Comparison of ENCODE assay signal across 9 cellular contexts in the genomic region with DNA sequence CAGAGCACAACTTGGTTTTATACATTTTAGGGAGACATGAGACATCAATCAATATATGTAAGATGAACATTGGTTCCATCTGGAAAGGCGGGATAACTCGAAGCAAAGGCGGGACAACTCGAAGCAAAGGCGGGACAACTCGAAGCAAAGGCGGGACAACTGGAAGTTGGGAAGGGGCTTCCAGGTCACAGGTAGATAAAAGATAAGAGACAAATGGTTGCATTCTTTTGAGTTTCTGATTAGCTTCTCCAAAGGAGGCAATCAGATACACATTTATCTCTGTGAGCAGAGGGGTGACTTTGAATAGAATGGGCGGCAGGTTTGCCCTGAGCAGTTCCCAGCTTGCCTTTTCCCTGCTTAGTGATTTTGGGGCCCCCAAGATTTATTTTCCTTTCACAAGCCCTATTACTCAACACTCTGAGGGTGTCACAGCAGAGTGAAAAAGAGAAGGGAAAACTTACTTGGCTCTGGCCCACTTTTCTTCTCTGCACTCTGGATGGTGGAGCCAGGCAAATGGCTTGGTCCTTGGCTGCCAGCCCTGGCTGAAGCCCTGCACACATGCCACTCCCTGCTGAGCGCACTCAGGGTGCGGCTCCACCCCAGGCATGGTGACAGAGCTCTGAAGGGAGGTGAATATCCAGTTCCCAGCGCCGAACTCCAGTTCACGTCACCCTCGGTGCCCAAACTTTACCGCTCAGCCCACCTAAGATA. TPM values are rescaled to one million over a fixed set of nuclear protein-coding genes. Genes with fewer than 3 reads are reported as not detected.
DNase-seq lines count a peak whose midpoint lies in the region; ATAC-seq and TF ChIP-seq lines count a peak whose summit lies in the region.
"Had no signal": no experiment of that assay in that cellular context is flagged by ENCODE, and none has a peak within 500 bp of the region (broad histone marks: within the 10 kb centered on the region; RNA-seq: fewer than 3 reads in every experiment).

No MANE protein-coding gene starts in this region.

- no peak overlapping the region for H3K27ac ChIP-seq in thoracic aorta

- no TSS peak for BruUV-seq in MCF 10A (replicated peaks; lab: Mats Ljungman, UMichigan)

- CTCF ChIA-PET in MCF 10A (lab: Yijun Ruan, JAX) = interaction anchor here (0.6 to 0.9 kb wide), 3 partner anchors 39 to 278 kb away, joined by 3 to 4 read pairs (median 3); no protein-coding TSS in a partner anchor

- H3K9me3 ChIP-seq in thoracic aorta = no peaks in the 10 kb centered on the region

- H3K4me1 ChIP-seq in thoracic aorta (ENCODE audit: control insufficient read depth in 1 of 2, low read depth in 2 of 2) = peaks cover 4 to 15% of the 10 kb centered on the region in 2 donors

- peak overlapping the region; percentile 40 for H3K4me3 ChIP-seq in thoracic aorta

- H3K4me1 Mint-ChIP-seq in MCF 10A (ENCODE audit: insufficient read depth, unreplicated experiment) = peaks cover 60% of the 10 kb centered on the region

- H3K27me3 ChIP-seq in thoracic aorta (replicated peaks; ENCODE audit: insufficient read depth) = no peaks in the 10 kb centered on the region

- H3K36me3 Mint-ChIP-seq in MCF 10A (ENCODE audit: insufficient read depth, unreplicated experiment) = peaks cover 5% of the 10 kb centered on the region

- no peaks in the 10 kb centered on the region for H3K27me3 Mint-ChIP-seq in MCF 10A (ENCODE audit: insufficient read depth, unreplicated experiment)

- H3K36me3 ChIP-seq in thoracic aorta = no peaks in the 10 kb centered on the region

- peak overlapping the region; percentile 92 for H3K27ac Mint-ChIP-seq in MCF 10A (ENCODE audit: low read depth, unreplicated experiment)

- DNase-seq in LoVo (ENCODE audit: low spot score) (peak; percentile 69), MCF 10A (ENCODE audit: unreplicated experiment) (peak; percentile 95), left lobe of liver (ENCODE audit: low spot score) (peak; percentile 92), thoracic aorta (ENCODE audit: low spot score) (peak; percentile 4), GM19238 (ENCODE audit: insufficient read length, low spot score) (no peak), DMS53 (lab: John Stamatoyannopoulos, UW) (no peak), T1000 (lab: John Stamatoyannopoulos, UW) (no peak)
- DNase-seq: activated effector memory CD4-positive, alpha-beta T cell treated with Interleukin-2 at 50 U/mL for 16 hours had no signal

- H3K9me3 Mint-ChIP-seq in MCF 10A (ENCODE audit: unreplicated experiment) = no peaks in the 10 kb centered on the region

- intact Hi-C loops in MCF 10A (cut with micrococcal nuclease) = no loop called here

- POLR2A ChIA-PET in MCF 10A (lab: Yijun Ruan, JAX) = interaction anchor here (0.7 to 2.1 kb wide), 6 partner anchors 29 to 220 kb away, joined by 3 to 13 read pairs (median 4); a partner anchor contains a TSS

- H3K4me3 Mint-ChIP-seq in MCF 10A (ENCODE audit: unreplicated experiment) = peak overlapping the region; percentile 67

- peak; percentile 100 for ATAC-seq in left lobe of liver
- no peak for ATAC-seq in thoracic aorta (ENCODE audit: insufficient number of reproducible peaks, low FRiP score, low read depth)
- ATAC-seq in GM21717 (IDR thresholded peaks at IDR 0.05; ENCODE audit: unreplicated experiment) = no peak

- TF ChIP-seq CTCF in MCF 10A (IDR thresholded peaks at IDR 0.05; ENCODE audit: unreplicated experiment) = no peak
- no peak for TF ChIP-seq CTCF in thoracic aorta (IDR thresholded peaks at IDR 0.05)

RNA-seq across cellular contexts. Expression of a gene that starts 46.7 kb away (rescaled TPM):
- total RNA-seq in MCF 10A (2022) (49.6 and 70.0 TPM in 2 replicates), left lobe of liver (19.1 TPM), thoracic aorta (10 to 100 TPM; 16.7 to 34.5 TPM)

Comparison
In these comparisons a context has a peak if more than half of its experiments do, and no peak if none do; other contexts are left out.
1. DNase-seq: peak in LoVo (single experiment), MCF 10A (single experiment), left lobe of liver (single experiment) and thoracic aorta (single experiment); none in GM19238 (single experiment), DMS53 (single experiment) and T1000 (single experiment).